In the genomic region with DNA sequence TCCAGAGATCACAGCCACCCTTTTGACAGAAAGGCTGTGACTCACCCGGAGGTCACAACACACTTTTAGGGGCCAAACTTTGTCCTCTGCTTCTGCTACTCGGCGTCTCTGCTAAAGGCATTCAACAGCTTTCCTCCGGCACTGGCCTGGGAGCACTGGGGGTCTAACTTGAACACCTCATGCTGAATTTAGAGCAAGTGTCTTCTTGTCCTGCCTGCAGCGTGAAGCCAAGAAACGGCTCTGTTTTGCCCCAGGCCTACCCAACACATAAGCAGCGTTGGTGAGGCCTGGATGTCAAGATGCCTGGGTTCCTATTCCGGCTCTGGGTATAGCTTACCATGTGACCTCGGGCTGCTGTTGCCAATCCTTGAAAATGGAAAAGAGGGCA, we compare ENCODE assay signal across 16 cellular contexts. TPM values are rescaled to one million over a fixed set of nuclear protein-coding genes. Genes with fewer than 3 reads are reported as not detected.
A peak's percentile ranks its signal among the peaks of the same experiment; 100 is the strongest.
DNase-seq lines count a peak whose midpoint lies in the region; ATAC-seq and TF ChIP-seq lines count a peak whose summit lies in the region.
"Had no signal": no experiment of that assay in that cellular context is flagged by ENCODE, and none has a peak within 500 bp of the region (broad histone marks: within the 10 kb centered on the region; RNA-seq: fewer than 3 reads in every experiment).

No MANE protein-coding gene starts in this region.

- in situ Hi-C loops in G401 (cut with HindIII; ENCODE audit: low sequenced_read_pairs): no loop called here

- CTCF ChIA-PET in activated CD4-positive, alpha-beta T cell treated with anti-CD3 and anti-CD28 coated beads for 36 hours (lab: Charles Lee): interaction anchor here (0.7 to 2.4 kb wide), 7 partner anchors 13 to 1229 kb away, joined by 3 to 14 read pairs (median 4); partner anchors contain the start of gene TP53RK

- peaks cover 87% of the 10 kb centered on the region for H3K27me3 Mint-ChIP-seq in neural crest cell (ENCODE audit: low read depth)
- H3K27me3 Mint-ChIP-seq in activated CD4-positive, alpha-beta T cell treated with anti-CD3 and anti-CD28 coated beads for 36 hours: peaks cover 47% of the 10 kb centered on the region

- H3K4me1 ChIP-seq in Karpas-422 (ENCODE audit: low read length) (peaks cover 77% of the 10 kb centered on the region), body of pancreas (peaks cover 41% of the 10 kb centered on the region), ovary (ENCODE audit: insufficient read depth) (no peaks in the 10 kb centered on the region)
- H3K4me1 ChIP-seq: A549, BE2C had no signal

- H3K27ac Mint-ChIP-seq in neural crest cell (ENCODE audit: unreplicated experiment): no peak overlapping the region
- H3K27ac Mint-ChIP-seq in activated CD4-positive, alpha-beta T cell treated with anti-CD3 and anti-CD28 coated beads for 36 hours: no peak overlapping the region
- H3K27ac Mint-ChIP-seq: H9 had no signal

- intact Hi-C loops in body of pancreas (cut with DNase I): no loop called here
- intact Hi-C loops in activated CD4-positive, alpha-beta T cell treated with anti-CD3 and anti-CD28 coated beads for 36 hours (cut with DNase I, micrococcal nuclease): loop anchor here (2.0 to 5.0 kb wide), 5 partner anchors 43 to 381 kb away; partner anchors contain the start of gene TP53RK (in 1 of the 2)
- intact Hi-C loops in ovary (cut with DNase I): loop anchor here in 3 of 4 donors (5.0 to 10.0 kb wide), 3 partner anchors 164 to 174 kb away; no protein-coding TSS in a partner anchor
- intact Hi-C loops in lower leg skin (cut with DNase I; ENCODE audit: low total_unique reads): no loop called here

- H3K9ac ChIP-seq in Karpas-422 (ENCODE audit: low read length): peak overlapping the region; percentile 77

- TF ChIP-seq CTCF in body of pancreas (IDR thresholded peaks at IDR 0.05): no peak
- TF ChIP-seq CTCF in neural crest cell (conservative IDR thresholded peaks at IDR 0.05): no peak
- no peak for TF ChIP-seq CTCF in ovary (IDR thresholded peaks at IDR 0.05)
- TF ChIP-seq CTCF in lower leg skin (IDR thresholded peaks at IDR 0.05): no peak

- DNase-seq in G401 (ENCODE audit: low spot score) (peak; percentile 53), Karpas-422 (no peak), body of pancreas (no peak), neural crest cell (ENCODE audit: low read depth, low spot score) (no peak), SIG-M5 (lab: John Stamatoyannopoulos, UW) (no peak), ovary (no peak), lower leg skin (ENCODE audit: low spot score in 2 of 2) (no peak)
- DNase-seq in activated CD4-positive, alpha-beta T cell treated with anti-CD3 and anti-CD28 coated beads for 36 hours: no peak
- DNase-seq: BE2C; CD4-positive, alpha-beta memory T cell; GOT3; H9 had no signal

- peak overlapping the region; percentile 68 for H3K4me2 ChIP-seq in Karpas-422 (ENCODE audit: low read depth, low read length, poor library complexity, severe bottlenecking)
- H3K4me2 ChIP-seq: A549 had no signal

- no peaks in the 10 kb centered on the region for H3K36me3 Mint-ChIP-seq in neural crest cell (ENCODE audit: low read depth)
- no peaks in the 10 kb centered on the region for H3K36me3 Mint-ChIP-seq in activated CD4-positive, alpha-beta T cell treated with anti-CD3 and anti-CD28 coated beads for 36 hours (ENCODE audit: low read depth)
- H3K36me3 Mint-ChIP-seq: CD4-positive, alpha-beta memory T cell had no signal

- no peak for TF ChIP-seq EP300 in ovary (IDR thresholded peaks at IDR 0.05)

- H3K36me3 ChIP-seq in Karpas-422 (ENCODE audit: insufficient read depth, low read length) (no peaks in the 10 kb centered on the region), body of pancreas (replicated peaks in 1 of 2; ENCODE audit: insufficient read depth in 1 of 2, low read depth in 2 of 2) (no peaks in the 10 kb centered on the region), ovary (no peaks in the 10 kb centered on the region)
- H3K36me3 ChIP-seq: BE2C had no signal

- ATAC-seq in body of pancreas: peak; percentile 1
- ATAC-seq in activated CD4-positive, alpha-beta T cell treated with anti-CD3 and anti-CD28 coated beads for 36 hours: no peak

- H4K20me1 ChIP-seq in Karpas-422 (ENCODE audit: insufficient read depth, low read depth, low read length): peaks cover 11% of the 10 kb centered on the region; the same call in 1 of the 2 replicates

- no peaks in the 10 kb centered on the region for H3K27me3 ChIP-seq in Karpas-422 (ENCODE audit: low read length)
- peaks cover 0 to 15% of the 10 kb centered on the region in 2 donors for H3K27me3 ChIP-seq in body of pancreas
- no peaks in the 10 kb centered on the region for H3K27me3 ChIP-seq in ovary

- no peaks in the 10 kb centered on the region for H3K9me3 Mint-ChIP-seq in neural crest cell
- H3K9me3 Mint-ChIP-seq in activated CD4-positive, alpha-beta T cell treated with anti-CD3 and anti-CD28 coated beads for 36 hours (ENCODE audit: low read depth): no peaks in the 10 kb centered on the region
- H3K9me3 Mint-ChIP-seq: H9 had no signal

- H3K4me3 Mint-ChIP-seq in neural crest cell: peak overlapping the region; percentile 31
- no peak overlapping the region for H3K4me3 Mint-ChIP-seq in activated CD4-positive, alpha-beta T cell treated with anti-CD3 and anti-CD28 coated beads for 36 hours

- no peak overlapping the region for H2AFZ ChIP-seq in Karpas-422 (ENCODE audit: low read length)

- H3K4me3 ChIP-seq in Karpas-422 (ENCODE audit: low read length) (peak overlapping the region; percentile 68; the same call in 1 of the 2 replicates), body of pancreas (no peak overlapping the region), ovary (no peak overlapping the region), lower leg skin (ENCODE audit: low read depth, poor library complexity, severe bottlenecking) (no peak overlapping the region)
- H3K4me3 ChIP-seq: A549 had no signal

- peaks cover 49% of the 10 kb centered on the region for H3K79me2 ChIP-seq in Karpas-422 (ENCODE audit: low read length)

- H3K9me2 ChIP-seq in Karpas-422 (replicated peaks; ENCODE audit: insufficient read depth, low read length): no peaks in the 10 kb centered on the region

- H3K27ac ChIP-seq in Karpas-422 (ENCODE audit: low read length) (peak overlapping the region; percentile 57), body of pancreas (peak overlapping the region in 3 of 4 donors; percentile 32 to 67 (median 53)), ovary (no peak overlapping the region)
- H3K27ac ChIP-seq: A549, C4-2B had no signal

- WGBS in body of pancreas, 2 donors: 21 to 42% methylated on average over 5 to 9 of the region's 9 CpGs
- 47 to 62% (median 59%) methylated on average over 9 of the region's 9 CpGs for WGBS in ovary, 3 donors
- WGBS in lower leg skin, 2 donors: 49 to 54% methylated on average over 9 of the region's 9 CpGs

- TF ChIP-seq POLR2A in body of pancreas (IDR thresholded peaks at IDR 0.05): no peak
- TF ChIP-seq POLR2A in ovary (IDR thresholded peaks at IDR 0.05): no peak
- no peak for TF ChIP-seq POLR2A in lower leg skin (IDR thresholded peaks at IDR 0.05)

- POLR2A ChIA-PET in activated CD4-positive, alpha-beta T cell treated with anti-CD3 and anti-CD28 coated beads for 36 hours (lab: Charles Lee): no interaction called here

- no peaks in the 10 kb centered on the region for H3K9me3 ChIP-seq in Karpas-422 (ENCODE audit: low read length)
- no peaks in the 10 kb centered on the region for H3K9me3 ChIP-seq in body of pancreas
- H3K9me3 ChIP-seq in ovary: no peaks in the 10 kb centered on the region
- H3K9me3 ChIP-seq: A549, BE2C had no signal

- peaks cover 4% of the 10 kb centered on the region for H3K4me1 Mint-ChIP-seq in neural crest cell
- peaks cover 3% of the 10 kb centered on the region for H3K4me1 Mint-ChIP-seq in activated CD4-positive, alpha-beta T cell treated with anti-CD3 and anti-CD28 coated beads for 36 hours

RNA-seq across cellular contexts. Expression of gene CDH22, which starts 2.3 kb away (rescaled TPM):
- not detected in 2 replicates for total RNA-seq in G401 (2014; rRNA removed; shearing (Covaris generic))
- total RNA-seq in Karpas-422 (2014; rRNA removed; shearing (Covaris generic); ENCODE audit: low replicate concordance): 5.5 and 6.4 TPM in 2 replicates
- total RNA-seq in body of pancreas (1 to 10 TPM; 1.3 to 2.1 TPM), neural crest cell (0.09 TPM in 1 of 2 replicates, not detected in the other), ovary (1 to 10 TPM in 3 of 7 donors, under 1 TPM in 4; 0.18 to 1.5 (median 0.92) TPM), lower leg skin (1 to 10 TPM; 1.6 to 3.0 (median 2.0) TPM)
- total RNA-seq in activated CD4-positive, alpha-beta T cell treated with anti-CD3 and anti-CD28 coated beads for 36 hours: not detected
- polyA plus RNA-seq in ovary: under 1 TPM; 0.10 to 0.11 TPM
- total RNA-seq: CD4-positive, alpha-beta memory T cell; H9; HT-29 had no signal
- polyA plus RNA-seq: A549; AG04450; CD4-positive, alpha-beta memory T cell had no signal

Comparison
In these comparisons a context has a peak if more than half of its experiments do, and no peak if none do; other contexts are left out.
1. H3K27ac ChIP-seq: peak in Karpas-422 (single experiment) and body of pancreas (3 of 4); none in ovary (0 of 2).
2. intact Hi-C loops: an anchor here in activated CD4-positive, alpha-beta T cell treated with anti-CD3 and anti-CD28 coated beads for 36 hours (2.0 to 5.0 kb wide) and ovary (5.0 to 10.0 kb wide); none called in body of pancreas and lower leg skin.